In genomic region chr6:130933712-130934200, GRCh38 we compare ENCODE assay signal across 10 cellular contexts.
DNase-seq lines count a peak whose midpoint lies in the region; ATAC-seq and TF ChIP-seq lines count a peak whose summit lies in the region.
"Had no signal": no experiment of that assay in that cellular context is flagged by ENCODE, and none has a peak within 500 bp of the region (broad histone marks: within the 10 kb centered on the region; RNA-seq: fewer than 3 reads in every experiment).

No MANE protein-coding gene starts in this region.

- in situ Hi-C loops in IMR-90 (cut with MboI; ENCODE audit: low sequenced_read_pairs) = no loop called here

- TF ChIP-seq CTCF in IMR-90 (conservative IDR thresholded peaks at IDR 0.05; ENCODE audit: low read depth, low read length) (no peak), type B pancreatic cell (conservative IDR thresholded peaks at IDR 0.05) (no peak)

- no TSS peak for BruUV-seq in IMR-90 (replicated peaks; lab: Mats Ljungman, UMichigan)

- WGBS in IMR-90 (ENCODE audit: extremely low coverage in 2 of 2, insufficient read length in 1 of 2), 2 experiments = no CpG with 5 or more reads among the region's 6 CpGs

- H3K23ac ChIP-seq in IMR-90 (ENCODE audit: low read depth, low read length) = peak overlapping the region; percentile 41

- POLR2A ChIA-PET in IMR-90 (lab: Charles Lee; ENCODE audit: unreplicated experiment) = no interaction called here

- no peak overlapping the region for H3K9ac ChIP-seq in IMR-90 (ENCODE audit: low read depth, low read length)
- H3K9ac ChIP-seq: neural progenitor cell had no signal

- ATAC-seq in IMR-90 (ENCODE audit: low read depth) (peak; percentile 49), left lobe of liver (no peak)

- no peak for TF ChIP-seq POLR2A in IMR-90 (IDR thresholded peaks at IDR 0.05; ENCODE audit: low read depth, low read length)

- H3K4me3 ChIP-seq in IMR-90 (ENCODE audit: insufficient read depth, low read depth, low read length) = no peak overlapping the region
- H3K4me3 ChIP-seq: ascending aorta, neural progenitor cell had no signal

- peak overlapping the region; percentile 17 for H2BK5ac ChIP-seq in IMR-90 (ENCODE audit: low read depth, low read length, poor library complexity, severe bottlenecking)

- H4K91ac ChIP-seq in IMR-90 (ENCODE audit: insufficient read depth, low read depth, low read length) = peak overlapping the region; percentile 64; the same call in 1 of the 2 replicates

- H2BK15ac ChIP-seq in IMR-90 (ENCODE audit: low read depth, low read length) = no peak overlapping the region

- TF ChIP-seq RAD21 in IMR-90 (IDR thresholded peaks at IDR 0.05; ENCODE audit: low read length) = no peak

- H3K27me3 Mint-ChIP-seq in type B pancreatic cell = no peaks in the 10 kb centered on the region

- no peaks in the 10 kb centered on the region for H3K9me3 Mint-ChIP-seq in type B pancreatic cell

- H4K20me1 ChIP-seq in IMR-90 (ENCODE audit: insufficient read depth, low read length) = peaks cover 17% of the 10 kb centered on the region; the same call in 1 of the 2 replicates

- DNase-seq in IMR-90 (peak; percentile 51), left kidney (ENCODE audit: low read depth, low spot score) (peak; percentile 26), type B pancreatic cell (ENCODE audit: extremely low spot score, unreplicated experiment) (no peak), NK-92 (lab: John Stamatoyannopoulos, UW; ENCODE audit: unreplicated experiment) (no peak), left lobe of liver (ENCODE audit: low spot score) (no peak), OCI-M2 (lab: John Stamatoyannopoulos, UW; ENCODE audit: unreplicated experiment) (no peak)
- DNase-seq: NCI-H2171 treated with DMSO at 0.1 percent for 48 hours had no signal

- CTCF ChIA-PET in IMR-90 (lab: Yijun Ruan, JAX) = no interaction called here

- peak overlapping the region; percentile 6 for H3K4me3 Mint-ChIP-seq in type B pancreatic cell
- H3K4me3 Mint-ChIP-seq: neural progenitor cell had no signal

- no peak overlapping the region for H2AFZ ChIP-seq in IMR-90 (replicated peaks; ENCODE audit: low read length, poor library complexity)
- H2AFZ ChIP-seq: neural progenitor cell had no signal

- intact Hi-C loops in IMR-90 (cut with micrococcal nuclease) = no loop called here

- no peak overlapping the region for H3K27ac Mint-ChIP-seq in type B pancreatic cell
- H3K27ac Mint-ChIP-seq: neural progenitor cell had no signal

- H3K36me3 Mint-ChIP-seq in type B pancreatic cell = no peaks in the 10 kb centered on the region

- H4K8ac ChIP-seq in IMR-90 (ENCODE audit: low read depth in 2 of 2, low read length in 2 of 2) = peak overlapping the region in 1 of 2 experiments; percentile 29; a peak in 2 of 4 replicates

- dilution Hi-C loops in IMR-90 (cut with HindIII; ENCODE audit: low sequenced_read_pairs, unreplicated experiment) = no loop called here

- no peaks in the 10 kb centered on the region for H3K27me3 ChIP-seq in IMR-90 (ENCODE audit: control insufficient read depth, insufficient read depth, low read length)
- H3K27me3 ChIP-seq: ascending aorta, neural progenitor cell had no signal

- H3K18ac ChIP-seq in IMR-90 (ENCODE audit: low read depth, low read length) = no peak overlapping the region

- H3K79me1 ChIP-seq in IMR-90 (ENCODE audit: low read depth in 1 of 2, low read length in 2 of 2) = peaks cover 33 to 60% of the 10 kb centered on the region in 2 experiments

- no peak overlapping the region for H2AK5ac ChIP-seq in IMR-90 (ENCODE audit: low read depth, low read length)

- H3K36me3 ChIP-seq in IMR-90 (ENCODE audit: control insufficient read depth, insufficient read depth, low read length) = no peaks in the 10 kb centered on the region
- H3K36me3 ChIP-seq: ascending aorta, neural progenitor cell had no signal

- H3K4me1 ChIP-seq in IMR-90 (ENCODE audit: control insufficient read depth, insufficient read depth, low read length) = peaks cover 20% of the 10 kb centered on the region

- H3K56ac ChIP-seq in IMR-90 (ENCODE audit: extremely low read depth, insufficient read depth, low read length) = no peak overlapping the region

- no peak overlapping the region for H4K5ac ChIP-seq in IMR-90 (ENCODE audit: low read depth, low read length)

- H3K4ac ChIP-seq in IMR-90 (ENCODE audit: low read depth, low read length) = peak overlapping the region; percentile 17; the same call in 1 of the 2 replicates

- peaks cover 17% of the 10 kb centered on the region for H3K4me1 Mint-ChIP-seq in type B pancreatic cell (ENCODE audit: unreplicated experiment)

- H2BK120ac ChIP-seq in IMR-90 (ENCODE audit: low read depth, low read length) = peak overlapping the region; percentile 48

- peak overlapping the region; percentile 43 for H3K14ac ChIP-seq in IMR-90 (replicated peaks; ENCODE audit: low read depth, low read length)

- H3K27ac ChIP-seq in IMR-90 (ENCODE audit: insufficient read depth, low read length) (peak overlapping the region; percentile 31; the same call in 1 of the 2 replicates), cingulate gyrus (ENCODE audit: low read depth, low read length) (peak overlapping the region; percentile 43)
- H3K27ac ChIP-seq: ascending aorta, neural progenitor cell had no signal

- H3K4me2 ChIP-seq in IMR-90 (ENCODE audit: low read depth, low read length) = peak overlapping the region; percentile 15; the same call in 1 of the 2 replicates
- H3K4me2 ChIP-seq: neural progenitor cell had no signal

- peaks cover 19% of the 10 kb centered on the region for H3K9me1 ChIP-seq in IMR-90 (ENCODE audit: insufficient read depth, low read length)

- no peak overlapping the region for H2AK9ac ChIP-seq in IMR-90 (replicated peaks; ENCODE audit: low read depth, low read length, poor library complexity)

- H2BK20ac ChIP-seq in IMR-90 (ENCODE audit: low read depth, low read length) = peak overlapping the region; percentile 50

- H3K9me3 ChIP-seq in IMR-90 (ENCODE audit: control insufficient read depth, insufficient read depth, low read length) = no peaks in the 10 kb centered on the region
- H3K9me3 ChIP-seq: ascending aorta had no signal

TF ChIP-seq in IMR-90, 13 proteins besides CTCF, POLR2A, EP300 and RAD21:
- TF ChIP-seq USF2 (IDR thresholded peaks at IDR 0.05; ENCODE audit: low read depth, low read length) (no peak), RFX5 (IDR thresholded peaks at IDR 0.05; ENCODE audit: low read depth, low read length) (no peak), MXI1 (IDR thresholded peaks at IDR 0.05; ENCODE audit: borderline replicate concordance, low read depth, low read length) (no peak), FOS (IDR thresholded peaks at IDR 0.05; ENCODE audit: low read depth, low read length) (no peak), BHLHE40 (IDR thresholded peaks at IDR 0.05; ENCODE audit: low read depth, low read length) (no peak), RCOR1 (IDR thresholded peaks at IDR 0.05; ENCODE audit: insufficient replicate concordance, low read length) (no peak), MAZ (IDR thresholded peaks at IDR 0.05; ENCODE audit: borderline replicate concordance, low read depth, low read length) (no peak; the same call in 1 of the 2 replicates), ELK1 (IDR thresholded peaks at IDR 0.05; ENCODE audit: borderline replicate concordance, low read depth, low read length) (no peak), SMC3 (IDR thresholded peaks at IDR 0.05; ENCODE audit: low read depth, low read length) (no peak), CHD1 (IDR thresholded peaks at IDR 0.05; ENCODE audit: low read depth, low read length) (no peak), MAFK (IDR thresholded peaks at IDR 0.05; ENCODE audit: low read depth, low read length) (no peak), NFE2L2 (IDR thresholded peaks at IDR 0.05; ENCODE audit: low read depth, low read length) (no peak), CEBPB (IDR thresholded peaks at IDR 0.05; ENCODE audit: low read depth, low read length) (no peak)

Comparison
In these comparisons a context has a peak if more than half of its experiments do, and no peak if none do; other contexts are left out.
1. DNase-seq: peak in IMR-90 (single experiment) and left kidney (single experiment); none in type B pancreatic cell (single experiment), NK-92 (single experiment), left lobe of liver (single experiment) and OCI-M2 (single experiment).